In the genomic region with DNA sequence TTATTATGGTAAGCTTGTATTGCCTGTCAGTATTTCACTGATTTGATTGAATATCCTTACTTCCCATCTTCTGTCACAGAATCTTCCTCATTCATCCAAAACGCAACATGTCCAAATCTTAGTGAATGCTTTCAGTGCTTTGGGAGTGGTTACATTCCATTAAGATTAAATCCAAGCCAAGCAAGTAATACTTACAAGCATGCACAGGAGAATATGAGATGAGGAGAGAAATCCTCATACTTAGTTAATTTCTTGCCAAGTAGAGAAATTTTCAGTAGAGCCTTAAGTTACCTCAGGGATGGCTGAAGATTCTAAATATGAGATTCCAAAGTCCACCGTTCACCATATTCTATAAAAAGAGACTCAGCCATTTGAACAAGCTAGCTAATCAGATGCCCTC, we compare ENCODE assay signal across 20 cellular contexts.
DNase-seq lines count a peak whose midpoint lies in the region; ATAC-seq, FAIRE-seq and TF ChIP-seq lines count a peak whose summit lies in the region.
"Had no signal": no experiment of that assay in that cellular context is flagged by ENCODE, and none has a peak within 500 bp of the region (broad histone marks: within the 10 kb centered on the region; RNA-seq: fewer than 3 reads in every experiment).

No MANE protein-coding gene starts in this region.

- peaks cover 28% of the 10 kb centered on the region for H3F3A ChIP-seq in SK-N-SH (replicated peaks; ENCODE audit: insufficient read depth)

- TF ChIP-seq POLR2A in GM12878 (IDR thresholded peaks at IDR 0.05; ENCODE audit: low read depth, low read length): no peak

- H3K27me3 ChIP-seq in SK-N-SH (ENCODE audit: insufficient read depth) (no peaks in the 10 kb centered on the region), GM12878 (replicated peaks in 1 of 2; ENCODE audit: control insufficient read depth in 2 of 2, insufficient read depth in 2 of 2, low read length in 1 of 2) (no peaks in the 10 kb centered on the region), aorta (ENCODE audit: control insufficient read depth in 1 of 2, insufficient read depth in 2 of 2, low read length in 1 of 2) (peaks cover 0 to 2% of the 10 kb centered on the region in 2 donors)
- H3K27me3 ChIP-seq: body of pancreas had no signal

- H3K4me1 ChIP-seq in SK-N-SH (ENCODE audit: control insufficient read depth in 1 of 2, insufficient read depth in 2 of 2, low read depth in 1 of 2, low read length in 1 of 2) (peaks cover 11 to 42% of the 10 kb centered on the region in 2 experiments), GM12878 (ENCODE audit: control insufficient read depth, insufficient read depth, low read length) (peaks cover 7% of the 10 kb centered on the region), urinary bladder (ENCODE audit: insufficient read depth) (peaks cover 1% of the 10 kb centered on the region), aorta (ENCODE audit: control insufficient read depth in 1 of 2, insufficient read depth in 2 of 2, low read length in 2 of 2) (peaks cover 0 to 2% of the 10 kb centered on the region in 2 donors)

- H3K9me3 ChIP-seq in SK-N-SH (no peaks in the 10 kb centered on the region), GM12878 (replicated peaks; ENCODE audit: control insufficient read depth, insufficient read depth, low read length) (no peaks in the 10 kb centered on the region), aorta (ENCODE audit: control insufficient read depth, low read length) (no peaks in the 10 kb centered on the region)
- H3K9me3 ChIP-seq: body of pancreas had no signal

- H4K20me1 ChIP-seq in SK-N-SH (ENCODE audit: insufficient read depth): no peaks in the 10 kb centered on the region
- no peaks in the 10 kb centered on the region for H4K20me1 ChIP-seq in GM12878 (ENCODE audit: control insufficient read depth, insufficient read depth)

- no peak overlapping the region; the same call in 1 of the 2 replicates for H2AFZ ChIP-seq in SK-N-SH (ENCODE audit: low read depth)
- H2AFZ ChIP-seq in GM12878 (ENCODE audit: control insufficient read depth, low read depth, low read length): no peak overlapping the region

- no TSS peak for BruUV-seq in GM12878 (replicated peaks; lab: Mats Ljungman, UMichigan)

- intact Hi-C loops in GM12878 (cut with micrococcal nuclease; ENCODE audit: unreplicated experiment) (no loop called here), aorta (cut with DNase I) (no loop called here)

- H3K9ac ChIP-seq in SK-N-SH (no peak overlapping the region), GM12878 (ENCODE audit: control insufficient read depth, insufficient read depth, low read length) (no peak overlapping the region)

- RAD21 ChIA-PET in GM12878 (lab: Charles Lee; ENCODE audit: unreplicated experiment): interaction anchor here (0.7 to 1.3 kb wide), 2 partner anchors 37 to 112 kb away, joined by 3 read pairs; no protein-coding TSS in a partner anchor

- no peak for TF ChIP-seq CTCF in SK-N-SH (IDR thresholded peaks at IDR 0.05)
- TF ChIP-seq CTCF in GM12878 (IDR thresholded peaks at IDR 0.05 in 2 of 3, conservative IDR thresholded peaks at IDR 0.05 in 1 of 3; ENCODE audit: control insufficient read depth in 2 of 3, extremely low read depth in 1 of 3, insufficient read depth in 1 of 3, low read depth in 3 of 3, low read length in 3 of 3): no peak
- no peak for TF ChIP-seq CTCF in GM20000 (IDR thresholded peaks at IDR 0.05; ENCODE audit: extremely low read depth, missing control alignments)

- H3K36me3 ChIP-seq in SK-N-SH (replicated peaks in 1 of 2; ENCODE audit: control insufficient read depth in 1 of 2, insufficient read depth in 2 of 2, low read length in 1 of 2): no peaks in the 10 kb centered on the region
- H3K36me3 ChIP-seq in GM12878 (ENCODE audit: control insufficient read depth in 2 of 2, insufficient read depth in 2 of 2, low read length in 1 of 2): no peaks in the 10 kb centered on the region
- H3K36me3 ChIP-seq in urinary bladder (ENCODE audit: insufficient read depth): no peaks in the 10 kb centered on the region
- H3K36me3 ChIP-seq in aorta (ENCODE audit: control insufficient read depth in 1 of 2, insufficient read depth in 2 of 2, low read length in 1 of 2): no peaks in the 10 kb centered on the region

- ATAC-seq in SK-N-SH treated with all-trans-retinoic acid at 6 μM for 48 hours (no peak), GM12878 (no peak), aorta (ENCODE audit: low FRiP score) (no peak)
- ATAC-seq: body of pancreas; effector memory CD8-positive, alpha-beta T cell; PC-3 had no signal

- CTCF ChIA-PET in SK-N-SH (lab: Yijun Ruan, JAX): no interaction called here
- CTCF ChIA-PET in GM12878 (lab: Yijun Ruan, JAX): interaction anchor here (0.7 to 1.0 kb wide), 3 partner anchors 13 to 202 kb away, joined by 3 read pairs; no protein-coding TSS in a partner anchor

- DNase-seq in SK-N-SH: no peak
- DNase-seq in GM12878 (ENCODE audit: low read depth, low spot score): no peak
- peak; percentile 39 for DNase-seq in kidney tubule cell (ENCODE audit: low spot score)
- no peak for DNase-seq in GM20000 (ENCODE audit: low spot score)
- DNase-seq in caudate nucleus (lab: John Stamatoyannopoulos, UW): no peak
- DNase-seq in aorta: no peak
- DNase-seq: activated gamma-delta T cell treated with Interleukin-2 at 50 U/mL for 16 hours; body of pancreas; CD8-positive, alpha-beta memory T cell; effector memory CD8-positive, alpha-beta T cell; Karpas-422; NCI-H1436 treated with DMSO at 0.1 percent for 48 hours; NCI-H524 treated with DMSO at 0.1 percent for 48 hours; occipital lobe; PC-3 had no signal

- in situ Hi-C loops in GM12878 (cut with MboI): no loop called here

- peak overlapping the region; percentile 61 to 72; a peak in 3 of 4 replicates for H3K27ac ChIP-seq in SK-N-SH (ENCODE audit: low read depth in 2 of 2, low read length in 1 of 2)
- H3K27ac ChIP-seq in GM12878 (ENCODE audit: control insufficient read depth, insufficient read depth): no peak overlapping the region
- peak overlapping the region; percentile 10 for H3K27ac ChIP-seq in urinary bladder (ENCODE audit: low read depth)
- H3K27ac ChIP-seq in caudate nucleus (ENCODE audit: low read depth, low read length): no peak overlapping the region
- H3K27ac ChIP-seq in aorta (ENCODE audit: low read depth in 1 of 2, low read length in 2 of 2): no peak overlapping the region
- H3K27ac ChIP-seq: 22Rv1, body of pancreas, VCaP had no signal

- POLR2A ChIA-PET in SK-N-SH (lab: Yijun Ruan, JAX) (no interaction called here), GM12878 (lab: Charles Lee) (no interaction called here)

- TF ChIP-seq EP300 in SK-N-SH (IDR thresholded peaks at IDR 0.05; ENCODE audit: borderline replicate concordance in 1 of 2, low read depth in 1 of 2, low read length in 1 of 2) (no peak), GM12878 (IDR thresholded peaks at IDR 0.05; ENCODE audit: borderline replicate concordance in 1 of 2, control insufficient read depth in 1 of 2, low read depth in 2 of 2, low read length in 2 of 2) (no peak)

- peak; percentile 44 for FAIRE-seq in GM12878 (lab: Jason Lieb, UNC)
- FAIRE-seq: frontal cortex had no signal

- TF ChIP-seq RAD21 in SK-N-SH (IDR thresholded peaks at IDR 0.05; ENCODE audit: low read length): no peak
- TF ChIP-seq RAD21 in GM12878 (IDR thresholded peaks at IDR 0.05; ENCODE audit: insufficient read depth, low read depth, low read length): no peak

- SMC1A ChIA-PET in GM12878 (lab: Charles Lee; ENCODE audit: uncharacterized antibody, unreplicated experiment): interaction anchor here (0.6 to 1.5 kb wide), 9 partner anchors 23 to 686 kb away, joined by 3 to 6 read pairs (median 3); no protein-coding TSS in a partner anchor

- WGBS in SK-N-SH (ENCODE audit: low lambda C conversion rate): 91% methylated on average over 2 of the region's 2 CpGs
- WGBS in GM12878 (ENCODE audit: insufficient coverage, insufficient replicate concordance, low lambda C conversion rate, missing lambda C conversion rate): 100% methylated on average over 2 of the region's 2 CpGs
- 50% methylated on average over 2 of the region's 2 CpGs for WGBS in urinary bladder
- 42% methylated on average over 2 of the region's 2 CpGs for WGBS in aorta, 2 donors

- H3K79me2 ChIP-seq in SK-N-SH (ENCODE audit: insufficient read depth) (no peaks in the 10 kb centered on the region), GM12878 (ENCODE audit: control insufficient read depth, insufficient read depth, low read length) (no peaks in the 10 kb centered on the region)

- H3K4me3 ChIP-seq in SK-N-SH (ENCODE audit: low read depth in 2 of 2, low read length in 1 of 2) (no peak overlapping the region), GM12878 (no peak overlapping the region), urinary bladder (ENCODE audit: low read depth, low read length) (no peak overlapping the region), aorta (ENCODE audit: low read length in 2 of 2) (no peak overlapping the region)
- H3K4me3 ChIP-seq: body of pancreas had no signal

- no peaks in the 10 kb centered on the region for H3K9me2 ChIP-seq in SK-N-SH

- no peak overlapping the region for H3K4me2 ChIP-seq in SK-N-SH
- no peak overlapping the region for H3K4me2 ChIP-seq in GM12878 (ENCODE audit: control insufficient read depth, insufficient read depth)

TF ChIP-seq in SK-N-SH, 30 proteins besides CTCF, POLR2A, EP300 and RAD21 (continues in another document):
- TF ChIP-seq NRF1 (IDR thresholded peaks at IDR 0.05; ENCODE audit: low read depth, low read length) (no peak), RXRA (IDR thresholded peaks at IDR 0.05; ENCODE audit: borderline replicate concordance, low read depth) (no peak), NFIC (IDR thresholded peaks at IDR 0.05; ENCODE audit: borderline replicate concordance) (no peak), ELF1 (IDR thresholded peaks at IDR 0.05) (no peak), GATA2 (CRISPR knock-in tag; IDR thresholded peaks at IDR 0.05) (no peak)

TF ChIP-seq in GM12878, 131 proteins besides CTCF, POLR2A, EP300 and RAD21 (continues in another document):
- TF ChIP-seq FOXM1 (IDR thresholded peaks at IDR 0.05; ENCODE audit: low read depth, low read length) (no peak), RELB (IDR thresholded peaks at IDR 0.05; ENCODE audit: low read depth) (no peak), JUND (IDR thresholded peaks at IDR 0.05; ENCODE audit: low read depth, low read length) (no peak)

Comparison
In these comparisons a context has a peak if more than half of its experiments do, and no peak if none do; other contexts are left out.
1. H3K27ac ChIP-seq: peak in SK-N-SH (2 of 2) and urinary bladder (single experiment); none in GM12878 (single experiment), caudate nucleus (single experiment) and aorta (0 of 2).